ENCODE assay signal across 8 cellular contexts in the genomic region with DNA sequence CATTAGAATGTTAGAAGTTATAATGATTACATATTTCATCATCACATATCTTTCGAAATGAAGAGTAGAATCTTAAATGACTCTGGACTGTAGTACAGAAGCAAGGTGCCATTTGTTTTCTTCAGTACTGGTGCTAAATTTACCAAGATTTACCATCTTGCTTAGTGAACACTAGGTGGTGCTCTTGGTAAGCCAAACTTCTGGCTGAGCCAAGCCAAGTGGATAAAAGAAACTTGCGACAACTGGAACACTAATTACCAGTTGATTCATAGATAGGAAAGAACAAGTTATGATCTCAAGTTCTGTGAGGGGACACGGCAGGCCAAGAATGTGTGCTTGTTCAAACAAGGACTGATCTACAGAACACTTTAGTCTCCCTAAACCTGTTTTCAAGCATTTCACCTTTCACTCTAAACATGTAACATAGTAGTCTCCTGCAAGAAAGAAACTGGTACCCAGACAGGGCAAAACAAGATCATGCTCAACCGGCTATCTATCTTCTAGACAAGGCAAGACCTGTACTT. TPM values are rescaled to one million over a fixed set of nuclear protein-coding genes. Genes with fewer than 3 reads are reported as not detected.
DNase-seq lines count a peak whose midpoint lies in the region; ATAC-seq and TF ChIP-seq lines count a peak whose summit lies in the region.

No MANE protein-coding gene starts in this region.

- no peaks in the 10 kb centered on the region for H3F3A ChIP-seq in neural cell (ENCODE audit: insufficient read depth, low read length, poor library complexity, severe bottlenecking)

- H3K36me3 ChIP-seq in neural cell (ENCODE audit: insufficient read depth, low read length), result no peaks in the 10 kb centered on the region

- peak; percentile 92 for TF ChIP-seq RAD21 in neural cell (conservative IDR thresholded peaks at IDR 0.05)

- intact Hi-C loops in activated B cell treated with CpG ODN at 0.5 μM for 24 hours (cut with micrococcal nuclease), result loop anchor here (1.0 to 5.0 kb wide), 4 partner anchors 64 to 246 kb away; partner anchors contain the start of gene EGLN1

- H3K4me3 ChIP-seq in neural cell (ENCODE audit: low read length), result no peak overlapping the region

- H3K4me3 Mint-ChIP-seq in activated B cell treated with CpG ODN at 0.5 μM for 24 hours, result no peak overlapping the region

- TF ChIP-seq EP300 in neural cell (conservative IDR thresholded peaks at IDR 0.05; ENCODE audit: poor library complexity, severe bottlenecking), result no peak

- CTCF ChIA-PET in activated B cell treated with CpG ODN at 0.5 μM for 24 hours (lab: Charles Lee), result interaction anchor here (0.7 to 7.7 kb wide), 11 partner anchors 9 to 248 kb away, joined by 3 to 51 read pairs (median 5); partner anchors contain the start of genes EXOC8 and SPRTN

- no peaks in the 10 kb centered on the region for H4K20me1 ChIP-seq in neural cell (ENCODE audit: insufficient read depth)

- peak; percentile 80 for ATAC-seq in GM19372 (IDR thresholded peaks at IDR 0.05; ENCODE audit: low read depth, unreplicated experiment)
- ATAC-seq in HG03378 (IDR thresholded peaks at IDR 0.05; ENCODE audit: unreplicated experiment), result peak; percentile 68
- peak; percentile 82 for ATAC-seq in activated B cell treated with CpG ODN at 0.5 μM for 24 hours (ENCODE audit: low read depth)

- H3K27me3 Mint-ChIP-seq in activated B cell treated with CpG ODN at 0.5 μM for 24 hours, result no peaks in the 10 kb centered on the region

- DNase-seq in DMS53 treated with DMSO at 0.1 percent for 48 hours (lab: John Stamatoyannopoulos, UW; ENCODE audit: unreplicated experiment) (peak; percentile 59), NCI-H226 (peak; percentile 26), activated B cell treated with CpG ODN at 0.5 μM for 24 hours (no peak), fibroblast of peridontal ligament (ENCODE audit: extremely low read depth) (peak; percentile 86), T1000 (lab: John Stamatoyannopoulos, UW) (no peak)

- no peaks in the 10 kb centered on the region for H3K9me3 ChIP-seq in neural cell (ENCODE audit: low read length)

- POLR2A ChIA-PET in activated B cell treated with CpG ODN at 0.5 μM for 24 hours (lab: Charles Lee), result no interaction called here

- H3K9me3 Mint-ChIP-seq in activated B cell treated with CpG ODN at 0.5 μM for 24 hours, result no peaks in the 10 kb centered on the region

- H3K4me1 Mint-ChIP-seq in activated B cell treated with CpG ODN at 0.5 μM for 24 hours, result peaks cover 10% of the 10 kb centered on the region

- H3K9me2 ChIP-seq in neural cell (ENCODE audit: insufficient read depth, low read length), result no peaks in the 10 kb centered on the region

- H2AFZ ChIP-seq in neural cell (ENCODE audit: low read depth, low read length), result no peak overlapping the region

- no peak overlapping the region for H3K27ac Mint-ChIP-seq in activated B cell treated with CpG ODN at 0.5 μM for 24 hours

- H3K36me3 Mint-ChIP-seq in activated B cell treated with CpG ODN at 0.5 μM for 24 hours (ENCODE audit: low read depth), result peaks cover 18% of the 10 kb centered on the region

- no peak overlapping the region for H3K9ac ChIP-seq in neural cell (ENCODE audit: low read length)

- no peaks in the 10 kb centered on the region for H3K27me3 ChIP-seq in neural cell (ENCODE audit: insufficient read depth, low read depth, low read length)

- no peaks in the 10 kb centered on the region for H3K79me2 ChIP-seq in neural cell (replicated peaks; ENCODE audit: insufficient read depth, low read length)

- no peak overlapping the region for H3K4me2 ChIP-seq in neural cell (ENCODE audit: low read length)

- TF ChIP-seq CTCF in activated B cell treated with CpG ODN at 0.5 μM for 24 hours (IDR thresholded peaks at IDR 0.05) (peak; percentile 29), neural cell (IDR thresholded peaks at IDR 0.05; ENCODE audit: poor library complexity, severe bottlenecking) (peak; percentile 91)

- no peak overlapping the region for H3K27ac ChIP-seq in neural cell (ENCODE audit: low read length)

TF ChIP-seq in neural cell, 6 proteins besides CTCF, POLR2A, EP300 and RAD21:
- TF ChIP-seq POLR2AphosphoS5 (IDR thresholded peaks at IDR 0.05) (no peak), MXI1 (conservative IDR thresholded peaks at IDR 0.05; ENCODE audit: poor library complexity, severe bottlenecking) (peak; percentile 32), SMC3 (conservative IDR thresholded peaks at IDR 0.05; ENCODE audit: poor library complexity) (peak; percentile 91)

RNA-seq across cellular contexts. Expression of gene SPRTN, which starts 19.8 kb away (rescaled TPM):
- 14.2 and 18.9 TPM in 2 replicates for total RNA-seq in activated B cell treated with CpG ODN at 0.5 μM for 24 hours
- 11.8 and 17.3 TPM in 2 replicates for polyA plus RNA-seq in neural cell
- 31.4 and 35.1 TPM in 2 replicates for polyA minus RNA-seq in neural cell

RNA-seq across cellular contexts. Expression of gene EXOC8, which starts 20.2 kb away (rescaled TPM):
- total RNA-seq in activated B cell treated with CpG ODN at 0.5 μM for 24 hours, result 21.7 and 24.9 TPM in 2 replicates
- 12.9 and 16.9 TPM in 2 replicates for polyA plus RNA-seq in neural cell
- polyA minus RNA-seq in neural cell, result 49.4 and 50.2 TPM in 2 replicates

Comparison
In these comparisons a context has a peak if more than half of its experiments do, and no peak if none do; other contexts are left out.
1. DNase-seq: peak in DMS53 treated with DMSO at 0.1 percent for 48 hours (single experiment), NCI-H226 (single experiment) and fibroblast of peridontal ligament (single experiment); none in activated B cell treated with CpG ODN at 0.5 μM for 24 hours (single experiment) and T1000 (single experiment).
2. Peak in every context shown above with its lines, with median percentiles within 50 percentile points of each other: ATAC-seq.